Comparison of ENCODE assay signal across 18 cellular contexts in genomic region chr12:49716546-49716945, GRCh38. TPM values are rescaled to one million over a fixed set of nuclear protein-coding genes. Genes with fewer than 3 reads are reported as not detected.
DNase-seq lines count a peak whose midpoint lies in the region; ATAC-seq, FAIRE-seq and TF ChIP-seq lines count a peak whose summit lies in the region.
"Had no signal": no experiment of that assay in that cellular context is flagged by ENCODE, and none has a peak within 500 bp of the region (broad histone marks: within the 10 kb centered on the region; RNA-seq: fewer than 3 reads in every experiment).

No MANE protein-coding gene starts in this region.

- no peaks in the 10 kb centered on the region for H3K36me3 ChIP-seq in kidney (ENCODE audit: control insufficient read depth in 1 of 2, insufficient read depth in 2 of 2, low read length in 2 of 2)
- H3K36me3 ChIP-seq: BLaER1 had no signal

- H3K9me3 ChIP-seq in kidney (ENCODE audit: control insufficient read depth in 1 of 2, low read length in 2 of 2), result no peaks in the 10 kb centered on the region
- H3K9me3 ChIP-seq: SK-N-SH had no signal

- no peak overlapping the region for H3K27ac ChIP-seq in kidney (ENCODE audit: low read depth in 2 of 2, low read length in 2 of 2)
- H3K27ac ChIP-seq: BLaER1 had no signal

- ATAC-seq in GM18511 (IDR thresholded peaks at IDR 0.05; ENCODE audit: unreplicated experiment) (peak; percentile 84), GM21390 (IDR thresholded peaks at IDR 0.05; ENCODE audit: unreplicated experiment) (peak; percentile 78), HG03175 (IDR thresholded peaks at IDR 0.05; ENCODE audit: unreplicated experiment) (peak; percentile 77), HG03135 (IDR thresholded peaks at IDR 0.05; ENCODE audit: unreplicated experiment) (no peak), Right ventricle myocardium superior (ENCODE audit: poor library complexity) (no peak)
- ATAC-seq: left lobe of liver; stimulated activated naive CD8-positive, alpha-beta T cell treated with anti-CD3 and anti-CD28 coated beads, Interleukin-15, amount 100 ng/mL, for 72 hours had no signal

- FAIRE-seq in kidney (lab: Jason Lieb, UNC), result no peak
- FAIRE-seq: small intestine, TTC549 had no signal

- no peak overlapping the region for H3K9ac ChIP-seq in kidney (ENCODE audit: low read length in 2 of 2)
- H3K9ac ChIP-seq: BLaER1, SK-N-SH had no signal

- no peak for TF ChIP-seq CTCF in kidney (IDR thresholded peaks at IDR 0.05; ENCODE audit: borderline replicate concordance, extremely low read depth, insufficient read depth)

- no peaks in the 10 kb centered on the region for H3K4me1 ChIP-seq in kidney (ENCODE audit: control insufficient read depth in 1 of 2, insufficient read depth in 1 of 2, low read depth in 1 of 2, low read length in 2 of 2)

- intact Hi-C loops in kidney (cut with DNase I) (no loop called here), Right ventricle myocardium superior (cut with DNase I) (no loop called here)

- DNase-seq in iPS-NIHi11 (ENCODE audit: low spot score) (peak; percentile 1), HK-2 (ENCODE audit: unreplicated experiment) (no peak), kidney (no peak), Right ventricle myocardium superior (no peak)
- DNase-seq: activated CD4-positive, alpha-beta memory T cell treated with anti-CD3 and anti-CD28 coated beads for 36 hours; central memory CD4-positive, alpha-beta T cell; endodermal cell; NCI-H446; SK-N-SH; small intestine; stimulated activated naive CD8-positive, alpha-beta T cell treated with anti-CD3 and anti-CD28 coated beads, Interleukin-15, amount 100 ng/mL, for 72 hours had no signal

- H3K4me3 ChIP-seq in kidney (ENCODE audit: low read length in 2 of 2), result no peak overlapping the region
- H3K4me3 ChIP-seq: BLaER1 had no signal

RNA-seq across cellular contexts. Expression of gene FMNL3, which starts 9.3 kb away (rescaled TPM):
- 25.6 TPM for total RNA-seq in kidney
- polyA plus RNA-seq in kidney (ENCODE audit: insufficient read depth, low read depth, low replicate concordance), result 6.3 TPM
- 9.4 TPM for total RNA-seq in Right ventricle myocardium superior

RNA-seq across cellular contexts. Expression of gene TMBIM6, which starts 24.8 kb away (rescaled TPM):
- 724 TPM for total RNA-seq in kidney
- polyA plus RNA-seq in kidney (ENCODE audit: insufficient read depth, low read depth, low replicate concordance), result 644 TPM
- 233 TPM for total RNA-seq in Right ventricle myocardium superior

Comparison
In these comparisons a context has a peak if more than half of its experiments do, and no peak if none do; other contexts are left out.
1. ATAC-seq: peak in GM18511 (single experiment), GM21390 (single experiment) and HG03175 (single experiment); none in HG03135 (single experiment) and Right ventricle myocardium superior (single experiment).